8 cellular contexts compared by ENCODE assay signal in genomic region chr4:67545199-67545995, GRCh38. TPM values are rescaled to one million over a fixed set of nuclear protein-coding genes. Genes with fewer than 3 reads are reported as not detected.
DNase-seq lines count a peak whose midpoint lies in the region; ATAC-seq and TF ChIP-seq lines count a peak whose summit lies in the region.

CENPC (minus strand) TSS chr4:67545503; CDS start chr4:67545355, 148 bp downstream.

- no peaks in the 10 kb centered on the region for H3K9me3 ChIP-seq in osteoblast (ENCODE audit: low read depth, low read length)
- no peaks in the 10 kb centered on the region for H3K9me3 ChIP-seq in thoracic aorta

- DNase-seq in NCI-H1092 treated with DMSO at 0.1 percent for 48 hours (lab: John Stamatoyannopoulos, UW): peak; percentile 97
- DNase-seq in SKM-1 (lab: John Stamatoyannopoulos, UW; ENCODE audit: unreplicated experiment): peak; percentile 76
- peak; percentile 90 to 95 for DNase-seq in activated naive CD4-positive, alpha-beta T cell treated with anti-CD3 and anti-CD28 coated beads, Interleukin-2, amount 50 U/mL, for 72 hours (ENCODE audit: low spot score in 2 of 2)
- peak; percentile 98 for DNase-seq in glomerular visceral epithelial cell (ENCODE audit: extremely low spot score)
- peak; percentile 95 for DNase-seq in osteoblast (ENCODE audit: insufficient read length, low spot score, missing footprints)
- peak; percentile 93 for DNase-seq in thoracic aorta (ENCODE audit: low spot score)

- H3K4me3 ChIP-seq in GM08714 (ENCODE audit: low read length) (peak within 1 kb of the TSS; percentile 100), osteoblast (ENCODE audit: insufficient read depth, low read length) (peak within 1 kb of the TSS; percentile 93), thoracic aorta (peak within 1 kb of the TSS; percentile 87)

- H3K36me3 ChIP-seq in osteoblast (ENCODE audit: insufficient read depth, low read length) (peaks cover 3% of the 10 kb centered on the region), thoracic aorta (peaks cover 3% of the 10 kb centered on the region)

- H3K4me2 ChIP-seq in osteoblast (ENCODE audit: insufficient read depth, low read length): peak within 1 kb of the TSS; percentile 78

- H3K27ac ChIP-seq in osteoblast (ENCODE audit: low read depth, low read length) (peak within 1 kb of the TSS; percentile 98), thoracic aorta (peak within 1 kb of the TSS; percentile 84 to 96)

- H3K9me3 Mint-ChIP-seq in activated naive CD4-positive, alpha-beta T cell treated with anti-CD3 and anti-CD28 coated beads, Interleukin-2, amount 50 U/mL, for 72 hours: no peaks in the 10 kb centered on the region

- H3K27me3 ChIP-seq in osteoblast (ENCODE audit: insufficient read depth, low read length) (no peaks in the 10 kb centered on the region), thoracic aorta (replicated peaks; ENCODE audit: insufficient read depth) (no peaks in the 10 kb centered on the region)

- no peak for TF ChIP-seq CTCF in osteoblast (IDR thresholded peaks at IDR 0.05; ENCODE audit: extremely low read depth, low read depth, low read length)
- no peak for TF ChIP-seq CTCF in thoracic aorta (IDR thresholded peaks at IDR 0.05)

- ATAC-seq in HG02610 (IDR thresholded peaks at IDR 0.05; ENCODE audit: unreplicated experiment) (peak; percentile 96), thoracic aorta (ENCODE audit: insufficient number of reproducible peaks, low FRiP score, low read depth) (peak; percentile 93)
- ATAC-seq in activated naive CD4-positive, alpha-beta T cell treated with anti-CD3 and anti-CD28 coated beads, Interleukin-2, amount 50 U/mL, for 72 hours: peak; percentile 96 to 98

- H3K79me2 ChIP-seq in osteoblast (ENCODE audit: insufficient read depth, low read length): peaks cover 39% of the 10 kb centered on the region

- H4K20me1 ChIP-seq in osteoblast (ENCODE audit: insufficient read depth, low read length): no peaks in the 10 kb centered on the region

- peaks cover 7% of the 10 kb centered on the region for H3K4me1 ChIP-seq in osteoblast (ENCODE audit: insufficient read depth, low read length)
- peaks cover 5 to 30% of the 10 kb centered on the region in 2 donors for H3K4me1 ChIP-seq in thoracic aorta (ENCODE audit: control insufficient read depth in 1 of 2, low read depth in 2 of 2)

- H3K27ac Mint-ChIP-seq in activated naive CD4-positive, alpha-beta T cell treated with anti-CD3 and anti-CD28 coated beads, Interleukin-2, amount 50 U/mL, for 72 hours: peak within 1 kb of the TSS; percentile 95 to 99

- H2AFZ ChIP-seq in osteoblast (ENCODE audit: low read length): peak within 1 kb of the TSS; percentile 92

- peaks cover 16 to 24% of the 10 kb centered on the region in 2 donors for H3K36me3 Mint-ChIP-seq in activated naive CD4-positive, alpha-beta T cell treated with anti-CD3 and anti-CD28 coated beads, Interleukin-2, amount 50 U/mL, for 72 hours

RNA-seq across cellular contexts. Expression of gene CENPC, which starts in this region (rescaled TPM):
- 10 to 100 TPM; 34.7 to 74.0 TPM for total RNA-seq in activated naive CD4-positive, alpha-beta T cell treated with anti-CD3 and anti-CD28 coated beads, Interleukin-2, amount 50 U/mL, for 72 hours
- total RNA-seq in osteoblast (19.9 and 23.3 TPM in 2 replicates), thoracic aorta (10 to 100 TPM; 25.3 to 38.8 TPM)

Comparison
In these comparisons a context has a peak if more than half of its experiments do, and no peak if none do; other contexts are left out.
1. Peak in every context shown above with its lines: DNase-seq, ATAC-seq, H3K4me3 ChIP-seq and H3K27ac ChIP-seq.